8 cellular contexts compared by ENCODE assay signal in the genomic region with DNA sequence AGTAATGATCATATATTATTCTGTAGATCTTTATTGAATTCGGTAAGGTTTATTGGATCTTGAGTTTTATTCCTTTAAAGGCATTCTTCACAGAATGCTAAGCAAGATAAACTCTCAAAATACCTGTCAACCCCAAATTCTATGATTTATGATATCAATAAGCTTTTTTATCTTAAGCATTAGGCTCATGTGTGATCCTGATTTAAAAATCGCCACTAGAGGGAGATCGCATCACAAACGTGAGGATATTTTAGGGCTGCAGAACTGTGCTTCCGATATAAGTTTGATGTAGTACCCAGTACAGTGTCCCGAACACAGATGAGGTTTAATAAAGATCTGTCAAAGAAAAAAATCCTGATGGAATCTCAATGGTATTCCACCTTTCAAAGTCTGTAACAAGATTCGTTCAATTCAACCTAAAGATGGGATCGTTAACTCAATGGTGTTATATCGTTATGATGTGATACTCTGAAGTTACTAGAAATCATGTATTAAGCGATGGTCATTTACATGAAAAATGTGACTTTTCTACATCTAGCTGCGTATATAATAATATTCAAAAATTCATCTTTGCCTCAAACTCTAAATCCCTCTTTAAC.
A peak's percentile ranks its signal among the peaks of the same experiment; 100 is the strongest.
DNase-seq lines count a peak whose midpoint lies in the region; ATAC-seq, FAIRE-seq and TF ChIP-seq lines count a peak whose summit lies in the region.

No MANE protein-coding gene starts in this region.

- H3K9me1 ChIP-seq in keratinocyte (ENCODE audit: control insufficient read depth, extremely low read depth, insufficient read depth, low read length): no peaks in the 10 kb centered on the region

- no peak overlapping the region for H3K4me3 ChIP-seq in body of pancreas
- H3K4me3 ChIP-seq in keratinocyte (ENCODE audit: control insufficient read depth in 2 of 3, extremely low read depth in 1 of 3, insufficient read depth in 2 of 3, low read depth in 1 of 3, low read length in 3 of 3): no peak overlapping the region
- H3K4me3 ChIP-seq in tibial nerve: no peak overlapping the region

- peak; percentile 85 for FAIRE-seq in keratinocyte (lab: Jason Lieb, UNC)

- H2AFZ ChIP-seq in keratinocyte (ENCODE audit: control insufficient read depth, low read length): no peak overlapping the region

- H3K27ac ChIP-seq in body of pancreas (no peak overlapping the region), keratinocyte (ENCODE audit: control insufficient read depth, insufficient read depth, low read length) (no peak overlapping the region), tibial nerve (no peak overlapping the region)

- H3K4me1 ChIP-seq in body of pancreas (no peaks in the 10 kb centered on the region), keratinocyte (ENCODE audit: control insufficient read depth, extremely low read depth, insufficient read depth, low read length) (no peaks in the 10 kb centered on the region), tibial nerve (no peaks in the 10 kb centered on the region)

- H3K4me2 ChIP-seq in keratinocyte (ENCODE audit: control insufficient read depth, extremely low read depth, insufficient read depth, low read depth, low read length): no peak overlapping the region

- TF ChIP-seq POLR2A in body of pancreas (IDR thresholded peaks at IDR 0.05): no peak
- TF ChIP-seq POLR2A in tibial nerve (IDR thresholded peaks at IDR 0.05): no peak

- ATAC-seq in HG02938 (IDR thresholded peaks at IDR 0.05; ENCODE audit: unreplicated experiment): peak; percentile 70
- peak; percentile 79 for ATAC-seq in body of pancreas
- ATAC-seq in GM21786 (IDR thresholded peaks at IDR 0.05; ENCODE audit: unreplicated experiment): no peak

- dilution Hi-C loops in keratinocyte (cut with MboI; ENCODE audit: extremely low pct_ligation_motif_present, low sequenced_read_pairs): no loop called here

- H3K79me2 ChIP-seq in keratinocyte (ENCODE audit: control insufficient read depth, insufficient read depth, low read length): no peaks in the 10 kb centered on the region

- peak; percentile 57 for TF ChIP-seq CTCF in GM12874 (IDR thresholded peaks at IDR 0.05; ENCODE audit: insufficient read depth, low read depth, low read length)
- TF ChIP-seq CTCF in body of pancreas (IDR thresholded peaks at IDR 0.05): peak; percentile 34 to 70 (median 65)
- peak; percentile 48 to 58 (median 54) for TF ChIP-seq CTCF in keratinocyte (optimal IDR thresholded peaks at IDR 0.05 in 1 of 3, IDR thresholded peaks at IDR 0.05 in 1 of 3, conservative IDR thresholded peaks at IDR 0.05 in 1 of 3; ENCODE audit: extremely low read depth in 1 of 3, insufficient read depth in 2 of 3, low read length in 3 of 3)
- peak; percentile 44 to 73 (median 58) for TF ChIP-seq CTCF in tibial nerve (IDR thresholded peaks at IDR 0.05)

- intact Hi-C loops in body of pancreas (cut with DNase I): no loop called here

- H3K27me3 ChIP-seq in body of pancreas: no peaks in the 10 kb centered on the region
- H3K27me3 ChIP-seq in keratinocyte (ENCODE audit: control insufficient read depth, extremely low read depth, insufficient read depth, low read length): no peaks in the 10 kb centered on the region
- H3K27me3 ChIP-seq in tibial nerve: no peaks in the 10 kb centered on the region

- no peak overlapping the region for H3K9ac ChIP-seq in keratinocyte (ENCODE audit: control insufficient read depth, extremely low read depth, insufficient read depth, low read length)

- DNase-seq in AG20443 (ENCODE audit: low spot score) (peak; percentile 53), NCI-H2227 treated with DMSO at 0.1 percent for 48 hours (lab: John Stamatoyannopoulos, UW) (peak; percentile 1), body of pancreas (peak; percentile 18 to 44 (median 28)), keratinocyte (ENCODE audit: low read depth, low spot score) (peak; percentile 9), tibial nerve (ENCODE audit: low spot score in 2 of 2) (peak in 1 of 2 donors; percentile 64)

- no peaks in the 10 kb centered on the region for H4K20me1 ChIP-seq in keratinocyte (ENCODE audit: control insufficient read depth, extremely low read depth, insufficient read depth, low read length)

- H3K36me3 ChIP-seq in body of pancreas (replicated peaks in 1 of 2; ENCODE audit: insufficient read depth in 1 of 2, low read depth in 2 of 2) (no peaks in the 10 kb centered on the region), keratinocyte (ENCODE audit: control insufficient read depth in 2 of 2, extremely low read depth in 1 of 2, insufficient read depth in 2 of 2, low read length in 2 of 2) (no peaks in the 10 kb centered on the region), tibial nerve (no peaks in the 10 kb centered on the region)

- TF ChIP-seq EP300 in tibial nerve (IDR thresholded peaks at IDR 0.05): no peak

- 26 to 28% methylated on average over 11 of the region's 11 CpGs for WGBS in body of pancreas, 2 donors
- WGBS in tibial nerve, 2 donors: 32 to 36% methylated on average over 11 of the region's 11 CpGs

- H3K9me3 ChIP-seq in body of pancreas (no peaks in the 10 kb centered on the region), keratinocyte (ENCODE audit: control insufficient read depth, low read depth, low read length) (no peaks in the 10 kb centered on the region), tibial nerve (no peaks in the 10 kb centered on the region)
